18 cellular contexts compared by ENCODE assay signal in the genomic region with DNA sequence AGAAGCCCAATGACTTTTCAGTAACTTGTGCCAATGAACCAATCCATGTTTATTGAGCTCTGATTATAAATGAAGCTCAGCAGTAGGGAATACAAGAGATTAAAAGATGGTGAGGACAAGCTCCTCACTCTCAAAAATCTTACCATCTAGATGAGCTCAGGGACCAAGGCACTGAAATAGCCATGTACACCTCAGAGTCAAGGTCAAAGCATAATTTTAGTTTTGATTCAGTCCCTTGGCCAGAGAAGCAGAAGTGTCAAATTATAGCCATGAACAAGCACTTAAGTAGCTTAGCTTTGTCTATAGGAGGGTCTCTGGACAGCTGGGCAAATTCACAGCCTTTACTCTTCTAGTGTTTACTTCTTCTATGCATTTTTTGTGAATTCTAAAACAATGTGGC.
DNase-seq lines count a peak whose midpoint lies in the region; ATAC-seq, FAIRE-seq and TF ChIP-seq lines count a peak whose summit lies in the region.
"Had no signal": no experiment of that assay in that cellular context is flagged by ENCODE, and none has a peak within 500 bp of the region (broad histone marks: within the 10 kb centered on the region; RNA-seq: fewer than 3 reads in every experiment).

No MANE protein-coding gene starts in this region.

- no peak overlapping the region for H3K9ac ChIP-seq in K562 (ENCODE audit: insufficient read depth in 1 of 2, low read depth in 2 of 2, low read length in 2 of 2)

- no peak for ATAC-seq in heart right ventricle
- ATAC-seq in Right ventricle myocardium superior (ENCODE audit: poor library complexity), result no peak
- no peak for ATAC-seq in K562
- peak; percentile 34 to 41 for ATAC-seq in gastrocnemius medialis
- no peak for ATAC-seq in HG02678 (IDR thresholded peaks at IDR 0.05; ENCODE audit: unreplicated experiment)
- ATAC-seq: A549, SK-N-SH treated with all-trans-retinoic acid at 6 μM for 48 hours, T-cell had no signal

- intact Hi-C loops in heart right ventricle (cut with DNase I), result loop anchor here in 1 of 10 donors (2.0 kb wide), 1 partner anchor 57 kb away; no protein-coding TSS in a partner anchor
- intact Hi-C loops in Right ventricle myocardium superior (cut with DNase I), result no loop called here
- intact Hi-C loops in K562 (cut with micrococcal nuclease), result loop anchor here (5.0 to 10.0 kb wide), 2 partner anchors 102 to 331 kb away; a partner anchor contains a TSS
- intact Hi-C loops in gastrocnemius medialis (cut with DNase I; ENCODE audit: low total_unique reads), result loop anchor here (2.0 to 5.0 kb wide), 4 partner anchors 91 to 333 kb away; a partner anchor contains a TSS

- no peaks in the 10 kb centered on the region for H4K20me1 ChIP-seq in K562 (replicated peaks; ENCODE audit: control insufficient read depth, insufficient read depth, low read length)

- H3K9me3 ChIP-seq in heart right ventricle (peaks cover 0 to 15% (median 3%) of the 10 kb centered on the region in 11 donors), K562 (replicated peaks; ENCODE audit: control insufficient read depth, insufficient read depth, low read depth, low read length) (no peaks in the 10 kb centered on the region), gastrocnemius medialis (no peaks in the 10 kb centered on the region)
- H3K9me3 ChIP-seq: A549 had no signal

- POLR2A ChIA-PET in K562 (lab: Yijun Ruan, JAX), result interaction anchor here (0.6 to 2.7 kb wide), 9 partner anchors 11 to 337 kb away, joined by 3 to 6 read pairs (median 4); no protein-coding TSS in a partner anchor

- CTCF ChIA-PET in K562 (lab: Yijun Ruan, JAX; ENCODE audit: low intra/inter-chr PET ratio), result no interaction called here

- H3K4me2 ChIP-seq in K562 (ENCODE audit: insufficient read depth, low read length), result no peak overlapping the region
- H3K4me2 ChIP-seq: A549 had no signal

- no peak for TF ChIP-seq EP300 in K562 (IDR thresholded peaks at IDR 0.05; ENCODE audit: low read length)

- H3K36me3 ChIP-seq in heart right ventricle (no peaks in the 10 kb centered on the region), K562 (ENCODE audit: control insufficient read depth, insufficient read depth, low read length) (no peaks in the 10 kb centered on the region), gastrocnemius medialis (no peaks in the 10 kb centered on the region)

- H2AFZ ChIP-seq in K562 (ENCODE audit: low read depth, low read length), result peak overlapping the region; percentile 30; the same call in 1 of the 2 replicates

- H3K9me1 ChIP-seq in K562 (ENCODE audit: control insufficient read depth, insufficient read depth, low read length), result peaks cover 5% of the 10 kb centered on the region

- peaks cover 0 to 41% (median 19%) of the 10 kb centered on the region in 9 donors for H3K4me1 ChIP-seq in heart right ventricle
- peaks cover 8 to 29% of the 10 kb centered on the region in 2 experiments for H3K4me1 ChIP-seq in K562 (replicated peaks in 1 of 2; ENCODE audit: control insufficient read depth in 2 of 2, insufficient read depth in 2 of 2, low read length in 2 of 2)
- peaks cover 57 to 61% of the 10 kb centered on the region in 2 donors for H3K4me1 ChIP-seq in gastrocnemius medialis
- H3K4me1 ChIP-seq: A549 had no signal

- no peak for TF ChIP-seq POLR2A in K562 (conservative IDR thresholded peaks at IDR 0.05)
- no peak for TF ChIP-seq POLR2A in gastrocnemius medialis (IDR thresholded peaks at IDR 0.05)

- in situ Hi-C loops in K562 (cut with MboI), result no loop called here
- in situ Hi-C loops in gastrocnemius medialis (cut with MboI; ENCODE audit: low sequenced_read_pairs in 4 of 4), result no loop called here

- H3K27me3 ChIP-seq in heart right ventricle (no peaks in the 10 kb centered on the region), K562 (ENCODE audit: control insufficient read depth in 2 of 2, insufficient read depth in 2 of 2, low read length in 2 of 2) (no peaks in the 10 kb centered on the region), gastrocnemius medialis (no peaks in the 10 kb centered on the region)

- TF ChIP-seq RAD21 in K562 (CRISPR knock-in tag; conservative IDR thresholded peaks at IDR 0.05 in 1 of 2, IDR thresholded peaks at IDR 0.05 in 1 of 2), result no peak

- FAIRE-seq in K562 (lab: Jason Lieb, UNC), result peak; percentile 11
- FAIRE-seq: A549, GM12892, GM18507, H1 had no signal

- TF ChIP-seq CTCF in heart right ventricle (IDR thresholded peaks at IDR 0.05) (no peak), K562 (IDR thresholded peaks at IDR 0.05 in 2 of 3, conservative IDR thresholded peaks at IDR 0.05 in 1 of 3; ENCODE audit: insufficient read depth in 2 of 3, low read depth in 1 of 3, low read length in 3 of 3) (no peak), gastrocnemius medialis (IDR thresholded peaks at IDR 0.05 in 4 of 5, conservative IDR thresholded peaks at IDR 0.05 in 1 of 5) (no peak)

- H3K4me3 ChIP-seq in heart right ventricle (no peak overlapping the region), K562 (no peak overlapping the region), gastrocnemius medialis (no peak overlapping the region)
- H3K4me3 ChIP-seq: A549 had no signal

- no peak for DNase-seq in heart right ventricle
- DNase-seq in Right ventricle myocardium superior, result no peak
- DNase-seq in NCI-H82 (lab: John Stamatoyannopoulos, UW), result peak; percentile 32
- DNase-seq in K562 (ENCODE audit: extremely low read depth in 1 of 4, low spot score in 3 of 4), result no peak
- no peak for DNase-seq in gastrocnemius medialis
- DNase-seq in COLO668 (lab: John Stamatoyannopoulos, UW; ENCODE audit: unreplicated experiment), result no peak
- DNase-seq in NCI-H69 (lab: John Stamatoyannopoulos, UW), result no peak
- DNase-seq: CD4-positive, alpha-beta T cell; NCI-H187 treated with DMSO at 0.1 percent for 48 hours; NCI-H510A; SHP77 treated with DMSO at 0.1 percent for 48 hours; T-cell had no signal

- H3K27ac ChIP-seq in heart right ventricle, result peak overlapping the region in 6 of 10 donors; percentile 23 to 71 (median 48)
- no peak overlapping the region for H3K27ac ChIP-seq in K562 (ENCODE audit: extremely low read depth, low read depth, low read length)
- H3K27ac ChIP-seq in gastrocnemius medialis, result peak overlapping the region; percentile 65 to 83 (median 78)
- H3K27ac ChIP-seq: A549 had no signal

- BruUV-seq in K562 (replicated peaks; lab: Mats Ljungman, UMichigan), result no TSS peak

- no peaks in the 10 kb centered on the region for H3K79me2 ChIP-seq in K562 (ENCODE audit: control insufficient read depth, insufficient read depth, low read length)

TF ChIP-seq in K562, 482 proteins besides CTCF, POLR2A, EP300 and RAD21:
- no peak for TF ChIP-seq SMARCE1 (IDR thresholded peaks at IDR 0.05)
- TF ChIP-seq, protein P1, sequence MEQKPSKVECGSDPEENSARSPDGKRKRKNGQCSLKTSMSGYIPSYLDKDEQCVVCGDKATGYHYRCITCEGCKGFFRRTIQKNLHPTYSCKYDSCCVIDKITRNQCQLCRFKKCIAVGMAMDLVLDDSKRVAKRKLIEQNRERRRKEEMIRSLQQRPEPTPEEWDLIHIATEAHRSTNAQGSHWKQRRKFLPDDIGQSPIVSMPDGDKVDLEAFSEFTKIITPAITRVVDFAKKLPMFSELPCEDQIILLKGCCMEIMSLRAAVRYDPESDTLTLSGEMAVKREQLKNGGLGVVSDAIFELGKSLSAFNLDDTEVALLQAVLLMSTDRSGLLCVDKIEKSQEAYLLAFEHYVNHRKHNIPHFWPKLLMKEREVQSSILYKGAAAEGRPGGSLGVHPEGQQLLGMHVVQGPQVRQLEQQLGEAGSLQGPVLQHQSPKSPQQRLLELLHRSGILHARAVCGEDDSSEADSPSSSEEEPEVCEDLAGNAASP (IDR thresholded peaks at IDR 0.05), result no peak
- no peak for TF ChIP-seq ZNF436 (CRISPR knock-in tag; IDR thresholded peaks at IDR 0.05)
- no peak for TF ChIP-seq HMGN3 (IDR thresholded peaks at IDR 0.05; ENCODE audit: borderline replicate concordance, extremely low read depth, insufficient read length, low read depth, low read length)
- TF ChIP-seq, protein P2, sequence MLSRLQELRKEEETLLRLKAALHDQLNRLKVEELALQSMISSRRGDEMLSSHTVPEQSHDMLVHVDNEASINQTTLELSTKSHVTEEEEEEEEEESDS (CRISPR knock-in tag; IDR thresholded peaks at IDR 0.05), result no peak
- TF ChIP-seq CCAR2 (IDR thresholded peaks at IDR 0.05; ENCODE audit: low read depth, low read length), result no peak
- TF ChIP-seq NBN (IDR thresholded peaks at IDR 0.05; ENCODE audit: low read depth), result no peak
- TF ChIP-seq NUFIP1 (IDR thresholded peaks at IDR 0.05; ENCODE audit: partially characterized antibody), result no peak
- TF ChIP-seq ZSCAN32 (CRISPR knock-in tag; IDR thresholded peaks at IDR 0.05), result no peak
- TF ChIP-seq MBD2 (IDR thresholded peaks at IDR 0.05; ENCODE audit: borderline replicate concordance, low read depth), result no peak
- TF ChIP-seq ZNF696 (CRISPR knock-in tag; conservative IDR thresholded peaks at IDR 0.05), result no peak
- no peak for TF ChIP-seq FOSL1 (tag; conservative IDR thresholded peaks at IDR 0.05)
- TF ChIP-seq PHF20 (IDR thresholded peaks at IDR 0.05; ENCODE audit: partially characterized antibody), result no peak
- TF ChIP-seq SMARCB1 (IDR thresholded peaks at IDR 0.05; ENCODE audit: insufficient read length, low read depth), result no peak
- TF ChIP-seq, protein P3, sequence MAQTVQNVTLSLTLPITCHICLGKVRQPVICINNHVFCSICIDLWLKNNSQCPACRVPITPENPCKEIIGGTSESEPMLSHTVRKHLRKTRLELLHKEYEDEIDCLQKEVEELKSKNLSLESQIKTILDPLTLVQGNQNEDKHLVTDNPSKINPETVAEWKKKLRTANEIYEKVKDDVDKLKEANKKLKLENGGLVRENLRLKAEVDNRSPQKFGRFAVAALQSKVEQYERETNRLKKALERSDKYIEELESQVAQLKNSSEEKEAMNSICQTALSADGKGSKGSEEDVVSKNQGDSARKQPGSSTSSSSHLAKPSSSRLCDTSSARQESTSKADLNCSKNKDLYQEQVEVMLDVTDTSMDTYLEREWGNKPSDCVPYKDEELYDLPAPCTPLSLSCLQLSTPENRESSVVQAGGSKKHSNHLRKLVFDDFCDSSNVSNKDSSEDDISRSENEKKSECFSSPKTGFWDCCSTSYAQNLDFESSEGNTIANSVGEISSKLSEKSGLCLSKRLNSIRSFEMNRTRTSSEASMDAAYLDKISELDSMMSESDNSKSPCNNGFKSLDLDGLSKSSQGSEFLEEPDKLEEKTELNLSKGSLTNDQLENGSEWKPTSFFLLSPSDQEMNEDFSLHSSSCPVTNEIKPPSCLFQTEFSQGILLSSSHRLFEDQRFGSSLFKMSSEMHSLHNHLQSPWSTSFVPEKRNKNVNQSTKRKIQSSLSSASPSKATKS (CRISPR knock-in tag; IDR thresholded peaks at IDR 0.05), result no peak

Comparison
In these comparisons a context has a peak if more than half of its experiments do, and no peak if none do; other contexts are left out.
1. ATAC-seq: peak in gastrocnemius medialis (2 of 2); none in heart right ventricle (0 of 8), Right ventricle myocardium superior (single experiment), K562 (single experiment) and HG02678 (single experiment).